In genomic region chr1:230476622-230477003, GRCh38 we compare ENCODE assay signal across 20 cellular contexts. TPM values are rescaled to one million over a fixed set of nuclear protein-coding genes. Genes with fewer than 3 reads are reported as not detected.
DNase-seq lines count a peak whose midpoint lies in the region; ATAC-seq and TF ChIP-seq lines count a peak whose summit lies in the region.
"Had no signal": no experiment of that assay in that cellular context is flagged by ENCODE, and none has a peak within 500 bp of the region (broad histone marks: within the 10 kb centered on the region; RNA-seq: fewer than 3 reads in every experiment).

No MANE protein-coding gene starts in this region.

- H4K20me1 ChIP-seq in GM23338 (replicated peaks; ENCODE audit: insufficient read depth), result no peaks in the 10 kb centered on the region
- no peaks in the 10 kb centered on the region for H4K20me1 ChIP-seq in neural progenitor cell (ENCODE audit: low read depth)
- H4K20me1 ChIP-seq: BLaER1 treated with 17β-estradiol and CSF1 and Interleukin-3, amounts not matched to agents 10 nM and 100 nM had no signal

- POLR2A ChIA-PET in WTC11 (lab: Charles Lee), result no interaction called here

- H3K36me3 ChIP-seq in GM23338 (ENCODE audit: insufficient read depth), result no peaks in the 10 kb centered on the region
- no peaks in the 10 kb centered on the region for H3K36me3 ChIP-seq in neural progenitor cell
- H3K36me3 ChIP-seq in gastrocnemius medialis, result no peaks in the 10 kb centered on the region
- H3K36me3 ChIP-seq: BE2C; BLaER1 treated with 17β-estradiol and CSF1 and Interleukin-3, amounts not matched to agents 10 nM and 100 nM; HAP-1 had no signal

- no peaks in the 10 kb centered on the region for H3K79me2 ChIP-seq in GM23338 (replicated peaks; ENCODE audit: insufficient read depth)
- no peaks in the 10 kb centered on the region for H3K79me2 ChIP-seq in neural progenitor cell (ENCODE audit: low read depth)

- H3K4me3 Mint-ChIP-seq in GM23338, result no peak overlapping the region
- no peak overlapping the region for H3K4me3 Mint-ChIP-seq in WTC11
- H3K4me3 Mint-ChIP-seq in neural progenitor cell, result no peak overlapping the region
- H3K4me3 Mint-ChIP-seq: CD14-positive monocyte; CD4-positive, alpha-beta T cell; CD8-positive, alpha-beta memory T cell; HFFc6 had no signal

- H3K9me3 Mint-ChIP-seq in GM23338, result peaks cover 4% of the 10 kb centered on the region; the same call in 1 of the 3 replicates
- H3K9me3 Mint-ChIP-seq in WTC11, result peaks cover 7% of the 10 kb centered on the region
- peaks cover 3% of the 10 kb centered on the region for H3K9me3 Mint-ChIP-seq in neural progenitor cell

- H3K27ac Mint-ChIP-seq in GM23338 (no peak overlapping the region), WTC11 (no peak overlapping the region), neural progenitor cell (no peak overlapping the region)
- H3K27ac Mint-ChIP-seq: CD14-positive monocyte; CD4-positive, alpha-beta T cell; CD8-positive, alpha-beta memory T cell; HFFc6 had no signal

- H3K27me3 ChIP-seq in GM23338 (ENCODE audit: insufficient read depth) (no peaks in the 10 kb centered on the region), neural progenitor cell (no peaks in the 10 kb centered on the region), gastrocnemius medialis (no peaks in the 10 kb centered on the region)
- H3K27me3 ChIP-seq: BE2C; BLaER1 treated with 17β-estradiol and CSF1 and Interleukin-3, amounts not matched to agents 10 nM and 100 nM had no signal

- TF ChIP-seq CTCF in GM23338 (conservative IDR thresholded peaks at IDR 0.05; ENCODE audit: low read depth in 2 of 2), result no peak
- TF ChIP-seq CTCF in WTC11 (IDR thresholded peaks at IDR 0.05), result no peak
- TF ChIP-seq CTCF in neural progenitor cell (IDR thresholded peaks at IDR 0.05), result no peak
- no peak for TF ChIP-seq CTCF in gastrocnemius medialis (IDR thresholded peaks at IDR 0.05 in 4 of 5, conservative IDR thresholded peaks at IDR 0.05 in 1 of 5)

- CTCF ChIA-PET in WTC11 (lab: Charles Lee), result interaction anchor here (0.6 to 1.4 kb wide), 5 partner anchors 42 to 165 kb away, joined by 3 to 5 read pairs (median 4); partner anchors contain the start of gene COG2

- H3K27ac ChIP-seq in GM23338 (ENCODE audit: low read depth), result no peak overlapping the region
- H3K27ac ChIP-seq in neural progenitor cell, result no peak overlapping the region
- no peak overlapping the region for H3K27ac ChIP-seq in gastrocnemius medialis
- H3K27ac ChIP-seq: A549; BLaER1 treated with 17β-estradiol and CSF1 and Interleukin-3, amounts not matched to agents 10 nM and 100 nM; GM23248 had no signal

- H3K4me1 ChIP-seq in GM23338 (ENCODE audit: insufficient read depth), result peaks cover 4% of the 10 kb centered on the region; the same call in 1 of the 2 replicates
- peaks cover 11% of the 10 kb centered on the region for H3K4me1 ChIP-seq in neural progenitor cell
- H3K4me1 ChIP-seq in gastrocnemius medialis, result no peaks in the 10 kb centered on the region
- H3K4me1 ChIP-seq: A549, BE2C, HAP-1 had no signal

- H3K4me2 ChIP-seq in GM23338, result peak overlapping the region; percentile 62; the same call in 1 of the 2 replicates
- peak overlapping the region; percentile 59 for H3K4me2 ChIP-seq in neural progenitor cell
- H3K4me2 ChIP-seq: A549; BLaER1 treated with 17β-estradiol and CSF1 and Interleukin-3, amounts not matched to agents 10 nM and 100 nM had no signal

- peak overlapping the region; percentile 23; the same call in 1 of the 2 replicates for H3K4me3 ChIP-seq in GM23338
- H3K4me3 ChIP-seq in neural progenitor cell, result no peak overlapping the region
- no peak overlapping the region for H3K4me3 ChIP-seq in gastrocnemius medialis
- H3K4me3 ChIP-seq: A549; BLaER1 treated with 17β-estradiol and CSF1 and Interleukin-3, amounts not matched to agents 10 nM and 100 nM; GM23248; HAP-1 had no signal

- in situ Hi-C loops in gastrocnemius medialis (cut with MboI; ENCODE audit: low sequenced_read_pairs in 4 of 4), result no loop called here

- H2AFZ ChIP-seq in GM23338 (peak overlapping the region; percentile 82), neural progenitor cell (replicated peaks) (peak overlapping the region; percentile 47)
- H2AFZ ChIP-seq: GM23248 had no signal

- no peaks in the 10 kb centered on the region for H3K9me2 ChIP-seq in GM23338 (ENCODE audit: insufficient read depth)

- H3K9me3 ChIP-seq in neural progenitor cell (ENCODE audit: low read depth), result no peaks in the 10 kb centered on the region
- H3K9me3 ChIP-seq in gastrocnemius medialis, result no peaks in the 10 kb centered on the region
- H3K9me3 ChIP-seq: A549, BE2C, HAP-1 had no signal

- no peak overlapping the region for H3K9ac ChIP-seq in neural progenitor cell
- H3K9ac ChIP-seq: BLaER1 treated with 17β-estradiol and CSF1 and Interleukin-3, amounts not matched to agents 10 nM and 100 nM; GM23248 had no signal

- intact Hi-C loops in gastrocnemius medialis (cut with DNase I; ENCODE audit: low total_unique reads), result no loop called here

- H3F3A ChIP-seq in GM23338 (replicated peaks; ENCODE audit: low read depth) (no peaks in the 10 kb centered on the region), neural progenitor cell (ENCODE audit: low read depth) (no peaks in the 10 kb centered on the region)

- peak; percentile 62 for ATAC-seq in GM23338
- ATAC-seq in WTC11, result peak; percentile 28; the same call in 1 of the 2 replicates
- ATAC-seq in gastrocnemius medialis, result no peak
- no peak for ATAC-seq in HG02571 (IDR thresholded peaks at IDR 0.05; ENCODE audit: unreplicated experiment)
- ATAC-seq: A549 had no signal

- H3K4me1 Mint-ChIP-seq in GM23338 (peaks cover 9% of the 10 kb centered on the region), WTC11 (peaks cover 9% of the 10 kb centered on the region), neural progenitor cell (no peaks in the 10 kb centered on the region)
- H3K4me1 Mint-ChIP-seq: CD8-positive, alpha-beta memory T cell had no signal

- no peaks in the 10 kb centered on the region for H3K27me3 Mint-ChIP-seq in GM23338 (ENCODE audit: insufficient read depth, low read depth, poor library complexity)
- peaks cover 4% of the 10 kb centered on the region; the same call in 1 of the 2 replicates for H3K27me3 Mint-ChIP-seq in WTC11 (ENCODE audit: low read depth)
- H3K27me3 Mint-ChIP-seq in neural progenitor cell (ENCODE audit: insufficient read depth, low read depth), result no peaks in the 10 kb centered on the region

- DNase-seq in GM23338 (ENCODE audit: low spot score) (no peak), WTC11 (ENCODE audit: low spot score) (no peak), neural progenitor cell (ENCODE audit: low spot score) (no peak), gastrocnemius medialis (no peak), GM19240 (ENCODE audit: insufficient read length, low spot score) (no peak)
- DNase-seq: 8988T; ACHN; AML-193; BE2C; CD4-positive, alpha-beta T cell; CD8-positive, alpha-beta memory T cell; DMS 273 treated with DMSO at 0.1 percent for 48 hours; DND-41; GM23248; HFFc6 had no signal

- H3K36me3 Mint-ChIP-seq in GM23338 (ENCODE audit: low read depth) (no peaks in the 10 kb centered on the region), WTC11 (no peaks in the 10 kb centered on the region), neural progenitor cell (no peaks in the 10 kb centered on the region)
- H3K36me3 Mint-ChIP-seq: CD14-positive monocyte; CD8-positive, alpha-beta memory T cell had no signal

- no peak for TF ChIP-seq POLR2A in gastrocnemius medialis (IDR thresholded peaks at IDR 0.05)

TF ChIP-seq in GM23338, 12 proteins besides CTCF, POLR2A, EP300 and RAD21 (continues in another document):
- TF ChIP-seq ETS1 (IDR thresholded peaks at IDR 0.05), result no peak
- TF ChIP-seq JUNB (IDR thresholded peaks at IDR 0.05; ENCODE audit: unreplicated experiment), result no peak
- TF ChIP-seq EZH2phosphoT487 (IDR thresholded peaks at IDR 0.05; ENCODE audit: unreplicated experiment), result no peak
- TF ChIP-seq POLR2AphosphoS5 (IDR thresholded peaks at IDR 0.05; ENCODE audit: low read depth), result no peak
- no peak for TF ChIP-seq CREB1 (CRISPR knock-in tag; IDR thresholded peaks at IDR 0.05; ENCODE audit: low read depth)
- TF ChIP-seq ZNF331 (CRISPR knock-in tag; IDR thresholded peaks at IDR 0.05; ENCODE audit: low read depth), result no peak
- no peak for TF ChIP-seq STAT1 (IDR thresholded peaks at IDR 0.05; ENCODE audit: unreplicated experiment)
- TF ChIP-seq EZH2 (IDR thresholded peaks at IDR 0.05; ENCODE audit: low read depth, unreplicated experiment), result no peak

TF ChIP-seq in WTC11, 78 proteins besides CTCF, POLR2A, EP300 and RAD21 (continues in another document):
- TF ChIP-seq FOXP1 (CRISPR knock-in tag; IDR thresholded peaks at IDR 0.05; ENCODE audit: borderline replicate concordance), result no peak
- TF ChIP-seq NFATC4 (CRISPR knock-in tag; IDR thresholded peaks at IDR 0.05), result no peak
- TF ChIP-seq AR (CRISPR knock-in tag; IDR thresholded peaks at IDR 0.05), result no peak
- TF ChIP-seq HMGA2 (CRISPR knock-in tag; IDR thresholded peaks at IDR 0.05), result no peak
- TF ChIP-seq KAT7 (CRISPR knock-in tag; IDR thresholded peaks at IDR 0.05; ENCODE audit: borderline replicate concordance), result no peak
- TF ChIP-seq SP1 (CRISPR knock-in tag; conservative IDR thresholded peaks at IDR 0.05), result no peak
- TF ChIP-seq ATF1 (CRISPR knock-in tag; IDR thresholded peaks at IDR 0.05), result no peak

RNA-seq across cellular contexts. Expression of gene PGBD5, which starts 50.5 kb away (rescaled TPM):
- total RNA-seq in GM23338 (2014; rRNA removed; shearing (Covaris generic)), result 16.6 and 17.0 TPM in 2 replicates
- polyA plus RNA-seq in GM23338 (2016; fragmentation: Nextera tagmentation; extraction: Ambion mirVana), result 3.4 and 3.9 TPM in 2 replicates
- 16.7 to 23.8 TPM (median 18.9 TPM) in 3 replicates for total RNA-seq in WTC11 (2021)
- total RNA-seq in neural progenitor cell (ENCODE audit: low replicate concordance), result 1.2 and 3.6 TPM in 2 replicates
- 1 to 10 TPM; 1.0 to 4.5 (median 1.9) TPM for total RNA-seq in gastrocnemius medialis
- total RNA-seq: CD4-positive, alpha-beta T cell; CD8-positive, alpha-beta memory T cell had no signal
- polyA plus RNA-seq: CD14-positive monocyte; CD8-positive, alpha-beta memory T cell had no signal

Comparison
In these comparisons a context has a peak if more than half of its experiments do, and no peak if none do; other contexts are left out.
1. ATAC-seq: peak in GM23338 (single experiment) and WTC11 (single experiment); none in gastrocnemius medialis (0 of 2) and HG02571 (single experiment).